9 cellular contexts compared by ENCODE assay signal in genomic region chr17:10114931-10115535, GRCh38.
DNase-seq lines count a peak whose midpoint lies in the region; ATAC-seq, FAIRE-seq and TF ChIP-seq lines count a peak whose summit lies in the region.
"Had no signal": no experiment of that assay in that cellular context is flagged by ENCODE, and none has a peak within 500 bp of the region (broad histone marks: within the 10 kb centered on the region; RNA-seq: fewer than 3 reads in every experiment).

No MANE protein-coding gene starts in this region.

- TF ChIP-seq CTCF in WTC11 (IDR thresholded peaks at IDR 0.05) (no peak), lower lobe of right lung (IDR thresholded peaks at IDR 0.05) (no peak), WERI-Rb-1 (IDR thresholded peaks at IDR 0.05; ENCODE audit: low read depth, low read length) (no peak)

- CTCF ChIA-PET in WTC11 (lab: Charles Lee) = interaction anchor here (0.9 kb wide), 1 partner anchor 112 kb away, joined by 4 read pairs; no protein-coding TSS in a partner anchor

- no peak for TF ChIP-seq POLR2A in GM12892 (IDR thresholded peaks at IDR 0.05; ENCODE audit: low read depth, low read length)

- H3K36me3 ChIP-seq in lower lobe of right lung = no peaks in the 10 kb centered on the region
- H3K36me3 ChIP-seq in WERI-Rb-1 = no peaks in the 10 kb centered on the region

- H3K9me3 Mint-ChIP-seq in WTC11 = no peaks in the 10 kb centered on the region

- H3K4me3 ChIP-seq in lower lobe of right lung = peak overlapping the region; percentile 27
- H3K4me3 ChIP-seq in WERI-Rb-1 (ENCODE audit: low read depth, low read length) = no peak overlapping the region

- H3K27ac ChIP-seq in lower lobe of right lung (peak overlapping the region; percentile 87), WERI-Rb-1 (no peak overlapping the region; the same call in 1 of the 2 replicates)

- POLR2A ChIA-PET in WTC11 (lab: Charles Lee) = no interaction called here

- H3K4me3 Mint-ChIP-seq in WTC11 = no peak overlapping the region

- H3K9me3 ChIP-seq in lower lobe of right lung = no peaks in the 10 kb centered on the region
- peaks cover 18% of the 10 kb centered on the region for H3K9me3 ChIP-seq in WERI-Rb-1 (ENCODE audit: severe bottlenecking)

- peak; percentile 93 for FAIRE-seq in GM12892 (lab: Jason Lieb, UNC)
- FAIRE-seq: TTC549 had no signal

- peaks cover 42% of the 10 kb centered on the region for H3K4me1 Mint-ChIP-seq in WTC11

- ATAC-seq in HG03442 (IDR thresholded peaks at IDR 0.05; ENCODE audit: unreplicated experiment) (peak; percentile 47), WTC11 (no peak), lower lobe of right lung (peak; percentile 91 to 92)

- no peaks in the 10 kb centered on the region for H3K36me3 Mint-ChIP-seq in WTC11

- H3K27me3 Mint-ChIP-seq in WTC11 (ENCODE audit: low read depth) = no peaks in the 10 kb centered on the region

- intact Hi-C loops in lower lobe of right lung (cut with DNase I) = no loop called here

- H3K27ac Mint-ChIP-seq in WTC11 = peak overlapping the region; percentile 46

- peaks cover 59% of the 10 kb centered on the region for H3K4me1 ChIP-seq in lower lobe of right lung

- H3K27me3 ChIP-seq in lower lobe of right lung (ENCODE audit: low read depth) (no peaks in the 10 kb centered on the region), WERI-Rb-1 (ENCODE audit: insufficient read depth, low read depth, severe bottlenecking) (no peaks in the 10 kb centered on the region)

- DNase-seq in GM12892 (ENCODE audit: insufficient read length) (no peak), WTC11 (ENCODE audit: low spot score) (no peak), lower lobe of right lung (peak; percentile 89), SHP77 (lab: John Stamatoyannopoulos, UW) (no peak), WERI-Rb-1 (no peak)
- peak; percentile 49 for DNase-seq in central memory CD4-positive, alpha-beta T cell
- DNase-seq in stimulated activated CD8-positive, alpha-beta memory T cell treated with anti-CD3 and anti-CD28 coated beads, Interleukin-15, amount 100 ng/mL, for 24 hours (ENCODE audit: low read depth) = peak; percentile 21

TF ChIP-seq in WTC11, 78 proteins besides CTCF, POLR2A, EP300 and RAD21:
- TF ChIP-seq NR3C1 (CRISPR knock-in tag; conservative IDR thresholded peaks at IDR 0.05; ENCODE audit: low read depth) (no peak), TEAD1 (CRISPR knock-in tag; IDR thresholded peaks at IDR 0.05) (no peak), HMGXB4 (CRISPR knock-in tag; IDR thresholded peaks at IDR 0.05) (no peak), FOXJ3 (CRISPR knock-in tag; IDR thresholded peaks at IDR 0.05; ENCODE audit: borderline replicate concordance) (no peak), ARID4B (CRISPR knock-in tag; IDR thresholded peaks at IDR 0.05; ENCODE audit: borderline replicate concordance) (no peak), PRRX2 (CRISPR knock-in tag; IDR thresholded peaks at IDR 0.05) (no peak), CREB1 (CRISPR knock-in tag; IDR thresholded peaks at IDR 0.05) (no peak), MXD4 (CRISPR knock-in tag; IDR thresholded peaks at IDR 0.05; ENCODE audit: borderline replicate concordance) (no peak), MLX (CRISPR knock-in tag; IDR thresholded peaks at IDR 0.05) (no peak), JUN (CRISPR knock-in tag; IDR thresholded peaks at IDR 0.05) (no peak), TP53 (CRISPR knock-in tag; IDR thresholded peaks at IDR 0.05) (no peak), FOXP4 (CRISPR knock-in tag; IDR thresholded peaks at IDR 0.05) (no peak), ZBTB21 (CRISPR knock-in tag; IDR thresholded peaks at IDR 0.05; ENCODE audit: borderline replicate concordance) (no peak), GABPB1 (CRISPR knock-in tag; IDR thresholded peaks at IDR 0.05) (no peak), ZNF263 (CRISPR knock-in tag; IDR thresholded peaks at IDR 0.05; ENCODE audit: low read depth) (no peak), JAZF1 (CRISPR knock-in tag; IDR thresholded peaks at IDR 0.05) (no peak), ZNF512 (CRISPR knock-in tag; IDR thresholded peaks at IDR 0.05; ENCODE audit: borderline replicate concordance) (no peak)

Comparison
In these comparisons a context has a peak if more than half of its experiments do, and no peak if none do; other contexts are left out.
1. DNase-seq: peak in central memory CD4-positive, alpha-beta T cell (single experiment), lower lobe of right lung (single experiment) and stimulated activated CD8-positive, alpha-beta memory T cell treated with anti-CD3 and anti-CD28 coated beads, Interleukin-15, amount 100 ng/mL, for 24 hours (single experiment); none in GM12892 (single experiment), WTC11 (single experiment), SHP77 (0 of 2) and WERI-Rb-1 (single experiment).